7 cellular contexts compared by ENCODE assay signal in genomic region chr15:82810863-82811421, GRCh38. TPM values are rescaled to one million over a fixed set of nuclear protein-coding genes. Genes with fewer than 3 reads are reported as not detected.
DNase-seq lines count a peak whose midpoint lies in the region; ATAC-seq and TF ChIP-seq lines count a peak whose summit lies in the region.

No MANE protein-coding gene starts in this region.

- H3K9me3 ChIP-seq in HUES6 (ENCODE audit: control insufficient read depth, insufficient read depth, low read depth, low read length) (no peaks in the 10 kb centered on the region), uterus (no peaks in the 10 kb centered on the region)

- TF ChIP-seq POLR2A in uterus (IDR thresholded peaks at IDR 0.05): no peak

- peaks cover 0 to 3% of the 10 kb centered on the region in 2 donors for H3K36me3 Mint-ChIP-seq in naive B cell

- H3K36me3 ChIP-seq in HUES6 (ENCODE audit: control insufficient read depth, insufficient read depth, low read length) (peaks cover 17% of the 10 kb centered on the region), uterus (no peaks in the 10 kb centered on the region)

- H3K9ac ChIP-seq in HUES6 (ENCODE audit: low read length): peak overlapping the region; percentile 82

- H3K4me1 Mint-ChIP-seq in naive B cell: peaks cover 36 to 51% (median 51%) of the 10 kb centered on the region in 3 donors

- no peaks in the 10 kb centered on the region for H3K27me3 ChIP-seq in HUES6 (ENCODE audit: control insufficient read depth, insufficient read depth, low read length)
- no peaks in the 10 kb centered on the region for H3K27me3 ChIP-seq in uterus

- H3K4me3 ChIP-seq in HUES6 (ENCODE audit: low read depth, low read length): peak overlapping the region; percentile 99
- H3K4me3 ChIP-seq in uterus: peak overlapping the region; percentile 82 to 99

- no peaks in the 10 kb centered on the region for H3K27me3 Mint-ChIP-seq in naive B cell

- peaks cover 0 to 3% (median 0%) of the 10 kb centered on the region in 7 donors for H3K9me3 Mint-ChIP-seq in naive B cell

- H3K27ac ChIP-seq in HUES6 (ENCODE audit: low read depth, low read length) (no peak overlapping the region), cingulate gyrus (ENCODE audit: low read depth, low read length) (peak overlapping the region; percentile 91), uterus (peak overlapping the region; percentile 99 to 100)

- TF ChIP-seq CTCF in uterus (IDR thresholded peaks at IDR 0.05): no peak

- peak in 1 of 2 donors; percentile 6 for ATAC-seq in naive B cell (ENCODE audit: low read depth in 2 of 2)
- no peak for ATAC-seq in HG03521 (IDR thresholded peaks at IDR 0.05; ENCODE audit: unreplicated experiment)

- DNase-seq in T-helper 2 cell (peak in 4 of 5 experiments; percentile 18 to 81 (median 62)), naive B cell (peak; percentile 52), uterus (no peak), NCI-H2227 treated with DMSO at 0.1 percent for 48 hours (lab: John Stamatoyannopoulos, UW) (no peak)

- H3K4me3 Mint-ChIP-seq in naive B cell: peak overlapping the region; percentile 85 to 97 (median 94)

- H3K27ac Mint-ChIP-seq in naive B cell: peak overlapping the region; percentile 95 to 100 (median 98)

- peaks cover 3% of the 10 kb centered on the region; the same call in 1 of the 2 replicates for H3K4me1 ChIP-seq in HUES6 (ENCODE audit: control insufficient read depth, insufficient read depth, low read length)
- H3K4me1 ChIP-seq in uterus: peaks cover 4 to 5% of the 10 kb centered on the region in 2 donors

- intact Hi-C loops in uterus (cut with DNase I; ENCODE audit: low total_unique reads): no loop called here

RNA-seq across cellular contexts. Expression of gene WHAMM, which starts 1.5 kb away (rescaled TPM):
- polyA plus RNA-seq in naive B cell (ENCODE audit: low read depth in 6 of 6): 1 to 10 TPM; 2.2 to 7.3 (median 5.1) TPM
- total RNA-seq in uterus: 10 to 100 TPM in 1 of 4 donors, 1 to 10 TPM in 3; 3.5 to 10.8 (median 5.2) TPM

RNA-seq across cellular contexts. Expression of gene FSD2, which starts 5.1 kb away (rescaled TPM):
- polyA plus RNA-seq in naive B cell (ENCODE audit: low read depth in 6 of 6): under 1 TPM in 1 of 6 donors, not detected in 5; 0.05 TPM
- not detected for total RNA-seq in uterus

Comparison
In these comparisons a context has a peak if more than half of its experiments do, and no peak if none do; other contexts are left out.
1. DNase-seq: peak in T-helper 2 cell (4 of 5) and naive B cell (single experiment); none in uterus (0 of 2) and NCI-H2227 treated with DMSO at 0.1 percent for 48 hours (single experiment).